Comparison of ENCODE assay signal across 8 cellular contexts in genomic region chr20:22691369-22692118, GRCh38.
DNase-seq lines count a peak whose midpoint lies in the region; ATAC-seq and TF ChIP-seq lines count a peak whose summit lies in the region.

No MANE protein-coding gene starts in this region.

- H3K9me3 ChIP-seq in BE2C: no peaks in the 10 kb centered on the region

- no peak overlapping the region for H3K4me3 ChIP-seq in BE2C (ENCODE audit: low read depth, low read length)
- H3K4me3 ChIP-seq in epithelial cell of esophagus (ENCODE audit: low read length): no peak overlapping the region

- no peak overlapping the region for H3K27ac Mint-ChIP-seq in activated CD4-positive, alpha-beta memory T cell treated with anti-CD3 and anti-CD28 coated beads for 36 hours

- no peak overlapping the region for H3K4me3 Mint-ChIP-seq in activated CD4-positive, alpha-beta memory T cell treated with anti-CD3 and anti-CD28 coated beads for 36 hours

- no peaks in the 10 kb centered on the region for H3K9me3 Mint-ChIP-seq in activated CD4-positive, alpha-beta memory T cell treated with anti-CD3 and anti-CD28 coated beads for 36 hours

- no peaks in the 10 kb centered on the region for H3K36me3 Mint-ChIP-seq in activated CD4-positive, alpha-beta memory T cell treated with anti-CD3 and anti-CD28 coated beads for 36 hours

- no peaks in the 10 kb centered on the region for H3K4me1 Mint-ChIP-seq in activated CD4-positive, alpha-beta memory T cell treated with anti-CD3 and anti-CD28 coated beads for 36 hours (ENCODE audit: low read depth)

- intact Hi-C loops in activated CD4-positive, alpha-beta memory T cell treated with anti-CD3 and anti-CD28 coated beads for 36 hours (cut with micrococcal nuclease): loop anchor here (2.0 to 10.0 kb wide), 4 partner anchors 353 to 916 kb away; partner anchors contain the start of genes CST9 and THBD

- no peaks in the 10 kb centered on the region for H3K4me1 ChIP-seq in BE2C

- POLR2A ChIA-PET in activated CD4-positive, alpha-beta memory T cell treated with anti-CD3 and anti-CD28 coated beads for 36 hours (lab: Charles Lee): no interaction called here

- H3K36me3 ChIP-seq in BE2C: no peaks in the 10 kb centered on the region

- peak; percentile 80 for TF ChIP-seq CTCF in BE2C (IDR thresholded peaks at IDR 0.05; ENCODE audit: low read depth, low read length)
- TF ChIP-seq CTCF in epithelial cell of esophagus (IDR thresholded peaks at IDR 0.05; ENCODE audit: insufficient read depth, low read depth, low read length, missing control alignments): peak; percentile 92

- CTCF ChIA-PET in activated CD4-positive, alpha-beta memory T cell treated with anti-CD3 and anti-CD28 coated beads for 36 hours (lab: Charles Lee): interaction anchor here (0.7 to 2.9 kb wide), 26 partner anchors 10 to 915 kb away, joined by 3 to 23 read pairs (median 4); partner anchors contain the start of gene NAPB

- no peaks in the 10 kb centered on the region for H3K27me3 ChIP-seq in BE2C

- DNase-seq in BE2C: peak; percentile 68
- DNase-seq in NCI-H69 (lab: John Stamatoyannopoulos, UW): peak; percentile 88
- peak; percentile 61 for DNase-seq in activated CD4-positive, alpha-beta memory T cell treated with anti-CD3 and anti-CD28 coated beads for 36 hours
- DNase-seq in epithelial cell of esophagus (ENCODE audit: low read depth): peak; percentile 75
- peak; percentile 37 for DNase-seq in middle frontal gyrus (ENCODE audit: extremely low spot score, low spot score)
- DNase-seq in stimulated activated CD8-positive, alpha-beta memory T cell treated with anti-CD3 and anti-CD28 coated beads, Interleukin-4, amount 100 ng/mL, for 48 hours: peak; percentile 68

- peaks cover 1% of the 10 kb centered on the region for H3K27me3 Mint-ChIP-seq in activated CD4-positive, alpha-beta memory T cell treated with anti-CD3 and anti-CD28 coated beads for 36 hours

- peak; percentile 65 for ATAC-seq in GM19324 (IDR thresholded peaks at IDR 0.05; ENCODE audit: low FRiP score, unreplicated experiment)
- ATAC-seq in HG03521 (IDR thresholded peaks at IDR 0.05; ENCODE audit: unreplicated experiment): peak; percentile 78

Comparison
In these comparisons a context has a peak if more than half of its experiments do, and no peak if none do; other contexts are left out.
1. DNase-seq: peak in every context shown above with its lines; median percentile 88 in NCI-H69; 75 in epithelial cell of esophagus; 68 in BE2C; 68 in stimulated activated CD8-positive, alpha-beta memory T cell treated with anti-CD3 and anti-CD28 coated beads, Interleukin-4, amount 100 ng/mL, for 48 hours; 61 in activated CD4-positive, alpha-beta memory T cell treated with anti-CD3 and anti-CD28 coated beads for 36 hours; 37 in middle frontal gyrus.